In genomic region chr15:31975446-31976229, GRCh38 we compare ENCODE assay signal across 8 cellular contexts. TPM values are rescaled to one million over a fixed set of nuclear protein-coding genes. Genes with fewer than 3 reads are reported as not detected.
DNase-seq lines count a peak whose midpoint lies in the region; ATAC-seq and TF ChIP-seq lines count a peak whose summit lies in the region.

No MANE protein-coding gene starts in this region.

- ATAC-seq in HG02852 (IDR thresholded peaks at IDR 0.05; ENCODE audit: unreplicated experiment): no peak

- H3K9ac ChIP-seq in parathyroid adenoma: no peak overlapping the region

- DNase-seq in GM04504 (ENCODE audit: low read depth) (peak; percentile 0), NCI-H2227 (lab: John Stamatoyannopoulos, UW; ENCODE audit: unreplicated experiment) (peak; percentile 46), coronary artery (ENCODE audit: low spot score) (no peak), tibial artery (no peak), vagina (ENCODE audit: extremely low spot score in 2 of 2) (no peak)
- DNase-seq in effector memory CD4-positive, alpha-beta T cell: no peak

- no peaks in the 10 kb centered on the region for H3K79me2 ChIP-seq in parathyroid adenoma

- H3K36me3 ChIP-seq in parathyroid adenoma (ENCODE audit: control insufficient read depth, insufficient read depth, low read length): no peaks in the 10 kb centered on the region
- H3K36me3 ChIP-seq in effector memory CD4-positive, alpha-beta T cell (ENCODE audit: control insufficient read depth, insufficient read depth, low read length): no peaks in the 10 kb centered on the region
- no peaks in the 10 kb centered on the region for H3K36me3 ChIP-seq in tibial artery
- H3K36me3 ChIP-seq in vagina: no peaks in the 10 kb centered on the region

- intact Hi-C loops in tibial artery (cut with DNase I; ENCODE audit: low total_unique reads) (no loop called here), vagina (cut with DNase I) (no loop called here)

- H3K4me1 ChIP-seq in parathyroid adenoma (no peaks in the 10 kb centered on the region), tibial artery (peaks cover 0 to 6% (median 0%) of the 10 kb centered on the region in 4 donors), vagina (peaks cover 7% of the 10 kb centered on the region)
- H3K4me1 ChIP-seq in effector memory CD4-positive, alpha-beta T cell (ENCODE audit: control insufficient read depth, insufficient read depth, low read length, poor library complexity, severe bottlenecking): no peaks in the 10 kb centered on the region

- peak overlapping the region; percentile 76 for H2AFZ ChIP-seq in parathyroid adenoma

- H3K27ac ChIP-seq in coronary artery: no peak overlapping the region
- no peak overlapping the region for H3K27ac ChIP-seq in parathyroid adenoma
- H3K27ac ChIP-seq in effector memory CD4-positive, alpha-beta T cell (ENCODE audit: insufficient read depth, low read length, poor library complexity, severe bottlenecking): no peak overlapping the region
- H3K27ac ChIP-seq in tibial artery: no peak overlapping the region
- no peak overlapping the region for H3K27ac ChIP-seq in vagina

- H3K4me2 ChIP-seq in parathyroid adenoma (ENCODE audit: low read length): peak overlapping the region; percentile 55

- no peak for TF ChIP-seq POLR2A in vagina (IDR thresholded peaks at IDR 0.05)

- no peaks in the 10 kb centered on the region for H3K27me3 ChIP-seq in parathyroid adenoma (ENCODE audit: control insufficient read depth, insufficient read depth, low read length)
- H3K27me3 ChIP-seq in effector memory CD4-positive, alpha-beta T cell (replicated peaks; ENCODE audit: control insufficient read depth, insufficient read depth, low read length, poor library complexity, severe bottlenecking): no peaks in the 10 kb centered on the region
- peaks cover 0 to 31% of the 10 kb centered on the region in 2 donors for H3K27me3 ChIP-seq in tibial artery
- H3K27me3 ChIP-seq in vagina: no peaks in the 10 kb centered on the region

- TF ChIP-seq CTCF in coronary artery (IDR thresholded peaks at IDR 0.05): no peak
- no peak for TF ChIP-seq CTCF in parathyroid adenoma (IDR thresholded peaks at IDR 0.05)
- no peak for TF ChIP-seq CTCF in tibial artery (IDR thresholded peaks at IDR 0.05)
- no peak for TF ChIP-seq CTCF in vagina (IDR thresholded peaks at IDR 0.05)

- H3K9me3 ChIP-seq in parathyroid adenoma (ENCODE audit: control insufficient read depth, low read length): no peaks in the 10 kb centered on the region
- no peaks in the 10 kb centered on the region for H3K9me3 ChIP-seq in effector memory CD4-positive, alpha-beta T cell (ENCODE audit: control insufficient read depth, low read length)
- H3K9me3 ChIP-seq in tibial artery: no peaks in the 10 kb centered on the region
- H3K9me3 ChIP-seq in vagina: no peaks in the 10 kb centered on the region

- H3K4me3 ChIP-seq in coronary artery: peak overlapping the region; percentile 51
- H3K4me3 ChIP-seq in parathyroid adenoma (ENCODE audit: low read depth, low read length): peak overlapping the region; percentile 25
- no peak overlapping the region for H3K4me3 ChIP-seq in effector memory CD4-positive, alpha-beta T cell (ENCODE audit: insufficient read depth, low read depth, low read length, poor library complexity, severe bottlenecking)
- H3K4me3 ChIP-seq in tibial artery: no peak overlapping the region
- H3K4me3 ChIP-seq in vagina: peak overlapping the region in 1 of 2 donors; percentile 13

RNA-seq across cellular contexts. Expression of gene CHRNA7, which starts 54.7 kb away (rescaled TPM):
- total RNA-seq in vagina: 10.1 TPM

Comparison
In these comparisons a context has a peak if more than half of its experiments do, and no peak if none do; other contexts are left out.
1. DNase-seq: peak in GM04504 (single experiment) and NCI-H2227 (single experiment); none in coronary artery (single experiment), effector memory CD4-positive, alpha-beta T cell (0 of 3), tibial artery (0 of 2) and vagina (0 of 2).
2. H3K4me3 ChIP-seq: peak in coronary artery (single experiment) and parathyroid adenoma (single experiment); none in effector memory CD4-positive, alpha-beta T cell (single experiment) and tibial artery (0 of 2).